In the genomic region with DNA sequence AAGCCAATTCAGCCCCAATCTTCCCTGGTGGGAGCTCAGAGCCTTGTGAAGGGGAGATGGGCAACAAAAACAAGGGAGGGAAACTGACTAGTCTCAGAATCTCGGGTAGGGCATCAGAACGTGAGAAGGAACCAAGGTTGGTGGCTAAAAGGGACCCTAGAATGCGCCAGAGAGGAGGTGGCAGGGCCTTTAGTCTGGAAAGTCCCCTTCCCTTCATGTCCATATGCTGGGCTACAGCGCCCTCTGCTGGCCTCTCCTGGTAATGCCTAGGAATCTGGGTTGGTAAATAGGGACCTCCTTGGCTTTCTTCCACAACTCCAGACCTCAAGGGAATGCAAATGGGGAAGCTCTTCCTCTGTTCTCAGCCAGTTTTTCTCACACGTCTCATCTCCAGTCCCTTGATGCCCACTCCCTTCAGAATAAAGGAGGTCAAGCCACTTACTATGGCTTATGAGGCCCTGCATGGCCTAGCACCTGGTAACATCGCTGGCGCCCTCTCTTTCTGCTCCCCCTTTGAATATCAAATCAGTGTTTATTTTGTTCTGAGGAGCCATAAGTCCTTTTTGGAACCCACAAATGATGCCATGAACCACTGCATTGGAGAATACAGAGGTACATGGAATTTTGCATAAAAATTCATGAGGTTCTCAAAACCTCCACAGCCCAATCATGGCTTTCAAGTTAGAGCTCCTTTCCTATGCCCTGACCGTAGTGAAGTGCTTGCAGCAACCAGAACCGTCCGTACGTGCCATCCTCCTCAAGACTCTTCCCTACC, we compare ENCODE assay signal across 8 cellular contexts. TPM values are rescaled to one million over a fixed set of nuclear protein-coding genes. Genes with fewer than 3 reads are reported as not detected.
DNase-seq lines count a peak whose midpoint lies in the region; ATAC-seq and TF ChIP-seq lines count a peak whose summit lies in the region.

No MANE protein-coding gene starts in this region.

- peak overlapping the region; percentile 96 to 100 (median 97) for H3K4me3 Mint-ChIP-seq in CD4-positive, alpha-beta memory T cell

- ATAC-seq in HG03565 (IDR thresholded peaks at IDR 0.05; ENCODE audit: unreplicated experiment), result no peak

- H3K27ac ChIP-seq in CD4-positive, alpha-beta memory T cell (ENCODE audit: low read depth, low read length), result peak overlapping the region; percentile 92
- H3K27ac ChIP-seq in VCaP (peak overlapping the region; percentile 94), mammary epithelial cell (ENCODE audit: insufficient read depth, low read depth, low read length) (peak overlapping the region; percentile 55)

- dilution Hi-C loops in mammary epithelial cell (cut with HindIII; ENCODE audit: low sequenced_read_pairs), result no loop called here

- CTCF ChIA-PET in CD4-positive, alpha-beta memory T cell (lab: Charles Lee; ENCODE audit: partially characterized antibody), result interaction anchor here (0.8 to 12.4 kb wide), 27 partner anchors 8 to 647 kb away, joined by 3 to 165 read pairs (median 4); partner anchors contain the start of genes B9D2, HNRNPUL1 and TGFB1
- CTCF ChIA-PET in mammary epithelial cell (lab: Charles Lee; ENCODE audit: low non-redundant PET), result interaction anchor here (0.6 to 0.7 kb wide), 2 partner anchors 10 to 147 kb away, joined by 3 read pairs; no protein-coding TSS in a partner anchor

- BruUV-seq in mammary epithelial cell (replicated peaks; lab: Mats Ljungman, UMichigan), result no TSS peak

- H3K27ac Mint-ChIP-seq in CD4-positive, alpha-beta memory T cell, result peak overlapping the region; percentile 97 to 100 (median 99)

- peaks cover 88% of the 10 kb centered on the region for H3K4me1 ChIP-seq in CD4-positive, alpha-beta memory T cell (ENCODE audit: insufficient read depth, low read length)
- peaks cover 13% of the 10 kb centered on the region for H3K4me1 ChIP-seq in HAP-1
- peaks cover 15% of the 10 kb centered on the region for H3K4me1 ChIP-seq in mammary epithelial cell (ENCODE audit: insufficient read depth, low read length)

- H3K36me3 ChIP-seq in CD4-positive, alpha-beta memory T cell (ENCODE audit: insufficient read depth, low read length), result peaks cover 39% of the 10 kb centered on the region
- H3K36me3 ChIP-seq in HAP-1 (replicated peaks) (peaks cover 59% of the 10 kb centered on the region), mammary epithelial cell (ENCODE audit: insufficient read depth, low read length) (peaks cover 28% of the 10 kb centered on the region)

- H3K27me3 ChIP-seq in CD4-positive, alpha-beta memory T cell (ENCODE audit: insufficient read depth, low read length), result no peaks in the 10 kb centered on the region
- H3K27me3 ChIP-seq in HAP-1 (ENCODE audit: low read depth) (no peaks in the 10 kb centered on the region), mammary epithelial cell (ENCODE audit: insufficient read depth, low read length) (no peaks in the 10 kb centered on the region)

- H3K4me1 Mint-ChIP-seq in CD4-positive, alpha-beta memory T cell, result peaks cover 55 to 98% (median 79%) of the 10 kb centered on the region in 4 donors

- no peaks in the 10 kb centered on the region for H3K9me3 ChIP-seq in CD4-positive, alpha-beta memory T cell (ENCODE audit: control insufficient read depth in 1 of 2, low read length in 2 of 2)
- H3K9me3 ChIP-seq in HAP-1 (no peaks in the 10 kb centered on the region), mammary epithelial cell (replicated peaks; ENCODE audit: insufficient read depth, low read length) (no peaks in the 10 kb centered on the region)

- H2AFZ ChIP-seq in mammary epithelial cell (ENCODE audit: low read depth, low read length), result no peak overlapping the region

- intact Hi-C loops in CD4-positive, alpha-beta memory T cell (cut with micrococcal nuclease), result loop anchor here (1.0 to 5.0 kb wide), 8 partner anchors 8 to 646 kb away; no protein-coding TSS in a partner anchor
- intact Hi-C loops in mammary epithelial cell (cut with micrococcal nuclease), result loop anchor here (1.0 to 5.0 kb wide), 5 partner anchors 44 to 151 kb away; no protein-coding TSS in a partner anchor

- no peaks in the 10 kb centered on the region for H3K27me3 Mint-ChIP-seq in CD4-positive, alpha-beta memory T cell

- H3K4me2 ChIP-seq in mammary epithelial cell (ENCODE audit: insufficient read depth, low read depth, low read length), result peak overlapping the region; percentile 95

- peak overlapping the region; percentile 82 to 98 for H3K4me3 ChIP-seq in CD4-positive, alpha-beta memory T cell (ENCODE audit: low read length in 2 of 2)
- no peak overlapping the region for H3K4me3 ChIP-seq in HAP-1
- peak overlapping the region in 2 of 3 experiments; percentile 75 to 89 for H3K4me3 ChIP-seq in mammary epithelial cell (replicated peaks in 1 of 3; ENCODE audit: insufficient read depth in 1 of 3, low read depth in 2 of 3, low read length in 3 of 3)

- peak overlapping the region; percentile 24 for H3K9ac ChIP-seq in mammary epithelial cell (ENCODE audit: insufficient read depth, low read length)

- TF ChIP-seq CTCF in VCaP (conservative IDR thresholded peaks at IDR 0.05), result peak; percentile 98
- peak; percentile 94 to 96 for TF ChIP-seq CTCF in mammary epithelial cell (conservative IDR thresholded peaks at IDR 0.05 in 1 of 2, IDR thresholded peaks at IDR 0.05 in 1 of 2; ENCODE audit: extremely low read depth in 1 of 2, insufficient read depth in 1 of 2, low read depth in 1 of 2, low read length in 2 of 2)

- peak; percentile 87 to 93 (median 90) for DNase-seq in CD4-positive, alpha-beta memory T cell
- peak; percentile 73 to 96 for DNase-seq in HAP-1 (ENCODE audit: low spot score in 2 of 2)
- DNase-seq in NCI-H2171 treated with DMSO at 0.1 percent for 48 hours (lab: John Stamatoyannopoulos, UW), result peak; percentile 81
- DNase-seq in mammary epithelial cell, result peak; percentile 73
- peak; percentile 79 for DNase-seq in iris pigment epithelial cell (ENCODE audit: low read depth)
- DNase-seq in stimulated activated CD4-positive, alpha-beta T cell treated with anti-CD3 and anti-CD28 coated beads, Interleukin-12 subunit alpha, Interleukin-12 subunit beta, amount 100 ng/mL, for 24 hours (ENCODE audit: low read depth in 2 of 2), result peak; percentile 86 to 96

- H4K20me1 ChIP-seq in mammary epithelial cell (ENCODE audit: insufficient read depth, low read length), result no peaks in the 10 kb centered on the region

- H3K36me3 Mint-ChIP-seq in CD4-positive, alpha-beta memory T cell, result peaks cover 33 to 74% of the 10 kb centered on the region in 2 donors

- POLR2A ChIA-PET in CD4-positive, alpha-beta memory T cell (lab: Charles Lee; ENCODE audit: partially characterized antibody), result interaction anchor here (0.6 to 26.9 kb wide), 25 partner anchors 11 to 1023 kb away, joined by 3 to 711 read pairs (median 7); partner anchors contain the start of genes ACTMAP, B3GNT8, B9D2 and CYP2S1

- 21% methylated on average over 10 of the region's 11 CpGs for WGBS in mammary epithelial cell (ENCODE audit: low coverage, missing lambda C conversion rate)

- H3K79me2 ChIP-seq in mammary epithelial cell (ENCODE audit: insufficient read depth, low read length), result peaks cover 32% of the 10 kb centered on the region

- H3K9me3 Mint-ChIP-seq in CD4-positive, alpha-beta memory T cell, result peaks cover 0 to 14% (median 0%) of the 10 kb centered on the region in 8 donors

- in situ Hi-C loops in HAP-1 (cut with MboI; ENCODE audit: low sequenced_read_pairs) (no loop called here), mammary epithelial cell (cut with MboI; ENCODE audit: low sequenced_read_pairs in 2 of 2) (loop anchor here in 1 of 2 donors (25.0 kb wide), 1 partner anchor 254 kb away; no protein-coding TSS in a partner anchor)

RNA-seq across cellular contexts. Expression of gene CCDC97, which starts 1.3 kb away (rescaled TPM):
- total RNA-seq in CD4-positive, alpha-beta memory T cell, result 10 to 100 TPM; 56.4 to 61.4 TPM
- polyA plus RNA-seq in CD4-positive, alpha-beta memory T cell, result 10 to 100 TPM; 23.2 to 32.3 TPM
- 10 to 100 TPM; 10.8 to 24.8 TPM for total RNA-seq in mammary epithelial cell
- 9.5 TPM for polyA plus RNA-seq in mammary epithelial cell
- 34.4 TPM for polyA minus RNA-seq in mammary epithelial cell

RNA-seq across cellular contexts. Expression of gene HNRNPUL1, which starts 44.5 kb away (rescaled TPM):
- total RNA-seq in CD4-positive, alpha-beta memory T cell, result 100 to 1,000 TPM; 300 TPM
- polyA plus RNA-seq in CD4-positive, alpha-beta memory T cell, result 100 to 1,000 TPM in 1 of 2 donors, 10 to 100 TPM in 1; 37.8 to 110 TPM
- total RNA-seq in mammary epithelial cell, result 100 to 1,000 TPM in 1 of 2 donors, 10 to 100 TPM in 1; 80.7 to 175 TPM
- 38.8 TPM for polyA plus RNA-seq in mammary epithelial cell
- polyA minus RNA-seq in mammary epithelial cell, result 148 TPM

RNA-seq across cellular contexts. Expression of gene TGFB1, which starts 45.1 kb away (rescaled TPM):
- 100 to 1,000 TPM; 136 to 143 TPM for total RNA-seq in CD4-positive, alpha-beta memory T cell
- polyA plus RNA-seq in CD4-positive, alpha-beta memory T cell, result 10 to 100 TPM; 28.1 to 83.7 TPM
- total RNA-seq in mammary epithelial cell, result 10 to 100 TPM in 1 of 2 donors, 1 to 10 TPM in 1; 9.8 to 84.1 TPM
- 9.8 TPM for polyA plus RNA-seq in mammary epithelial cell
- 52.0 TPM for polyA minus RNA-seq in mammary epithelial cell

RNA-seq across cellular contexts. Expression of gene B9D2, which starts 55.3 kb away (rescaled TPM):
- total RNA-seq in CD4-positive, alpha-beta memory T cell, result 10 to 100 TPM; 11.6 to 15.2 TPM
- 10 to 100 TPM; 12.9 to 22.4 TPM for polyA plus RNA-seq in CD4-positive, alpha-beta memory T cell
- 1 to 10 TPM; 3.0 to 3.6 TPM for total RNA-seq in mammary epithelial cell
- polyA plus RNA-seq in mammary epithelial cell, result 5.3 TPM
- 0.57 TPM for polyA minus RNA-seq in mammary epithelial cell
